ENCODE assay signal across 9 cellular contexts in genomic region chr11:115503083-115503885, GRCh38. TPM values are rescaled to one million over a fixed set of nuclear protein-coding genes. Genes with fewer than 3 reads are reported as not detected.
DNase-seq lines count a peak whose midpoint lies in the region; ATAC-seq and TF ChIP-seq lines count a peak whose summit lies in the region.
"Had no signal": no experiment of that assay in that cellular context is flagged by ENCODE, and none has a peak within 500 bp of the region (broad histone marks: within the 10 kb centered on the region; RNA-seq: fewer than 3 reads in every experiment).

No MANE protein-coding gene starts in this region.

- H3K9me3 ChIP-seq in ascending aorta (no peaks in the 10 kb centered on the region), prostate gland (no peaks in the 10 kb centered on the region)

- intact Hi-C loops in ascending aorta (cut with DNase I), result loop anchor here (1.0 to 10.0 kb wide), 5 partner anchors 119 to 1731 kb away; partner anchors contain the start of genes USP28 and ZW10
- intact Hi-C loops in prostate gland (cut with DNase I), result loop anchor here (5.0 kb wide), 2 partner anchors 166 to 331 kb away; no protein-coding TSS in a partner anchor

- WGBS in prostate gland, result under 1% methylated on average over 52 of the region's 77 CpGs

- H3K36me3 ChIP-seq in ascending aorta (no peaks in the 10 kb centered on the region), prostate gland (no peaks in the 10 kb centered on the region)

- TF ChIP-seq CTCF in ascending aorta (IDR thresholded peaks at IDR 0.05), result peak in 2 of 3 experiments; percentile 7 to 35
- peak in 3 of 4 experiments; percentile 44 to 57 (median 52) for TF ChIP-seq CTCF in prostate gland (IDR thresholded peaks at IDR 0.05)

- H3K4me1 ChIP-seq in ascending aorta, result peaks cover 10 to 18% of the 10 kb centered on the region in 2 donors
- peaks cover 9% of the 10 kb centered on the region for H3K4me1 ChIP-seq in prostate gland (replicated peaks)

- peak overlapping the region; percentile 55 to 80 for H3K4me3 ChIP-seq in ascending aorta
- H3K4me3 ChIP-seq in prostate gland, result peak overlapping the region; percentile 53 to 59
- H3K4me3 ChIP-seq: K562 had no signal

- ATAC-seq in HG03439 (IDR thresholded peaks at IDR 0.05; ENCODE audit: unreplicated experiment) (peak; percentile 38), GM19328 (IDR thresholded peaks at IDR 0.05; ENCODE audit: unreplicated experiment) (no peak), HG03039 (IDR thresholded peaks at IDR 0.05; ENCODE audit: unreplicated experiment) (no peak)

- no peak for TF ChIP-seq POLR2A in prostate gland (IDR thresholded peaks at IDR 0.05)

- H3K27me3 ChIP-seq in ascending aorta (no peaks in the 10 kb centered on the region), prostate gland (replicated peaks; ENCODE audit: insufficient read depth) (no peaks in the 10 kb centered on the region)

- no peak overlapping the region for H3K27ac ChIP-seq in ascending aorta
- H3K27ac ChIP-seq in prostate gland, result peak overlapping the region; percentile 75 to 79

- peak; percentile 79 for DNase-seq in Caki2 (ENCODE audit: low read depth)
- peak; percentile 71 for DNase-seq in NOMO-1 treated with dmso at 0.1 percent for 144 hours (lab: John Stamatoyannopoulos, UW; ENCODE audit: unreplicated experiment)
- DNase-seq in ascending aorta (ENCODE audit: low spot score in 2 of 2), result peak in 1 of 2 donors; percentile 66
- DNase-seq in hypothalamus (lab: John Stamatoyannopoulos, UW), result peak; percentile 40 to 96 (median 79)
- DNase-seq in prostate gland (ENCODE audit: low spot score), result peak; percentile 77

- in situ Hi-C loops in Caki2 (cut with HindIII; ENCODE audit: low pct_unique_long_range_greater_than_20kb, low sequenced_read_pairs), result no loop called here

RNA-seq across cellular contexts. Expression of gene CADM1, which starts 0.9 kb away (rescaled TPM):
- total RNA-seq in Caki2 (2014; rRNA removed; shearing (Covaris generic); ENCODE audit: low replicate concordance), result 17.5 and 28.2 TPM in 2 replicates
- total RNA-seq in ascending aorta, result 2.4 TPM
- total RNA-seq in prostate gland, result 100 to 1,000 TPM in 1 of 2 donors, 10 to 100 TPM in 1; 49.6 to 137 TPM

Comparison
In these comparisons a context has a peak if more than half of its experiments do, and no peak if none do; other contexts are left out.
1. H3K27ac ChIP-seq: peak in prostate gland (2 of 2); none in ascending aorta (0 of 2).